17 cellular contexts compared by ENCODE assay signal in the genomic region with DNA sequence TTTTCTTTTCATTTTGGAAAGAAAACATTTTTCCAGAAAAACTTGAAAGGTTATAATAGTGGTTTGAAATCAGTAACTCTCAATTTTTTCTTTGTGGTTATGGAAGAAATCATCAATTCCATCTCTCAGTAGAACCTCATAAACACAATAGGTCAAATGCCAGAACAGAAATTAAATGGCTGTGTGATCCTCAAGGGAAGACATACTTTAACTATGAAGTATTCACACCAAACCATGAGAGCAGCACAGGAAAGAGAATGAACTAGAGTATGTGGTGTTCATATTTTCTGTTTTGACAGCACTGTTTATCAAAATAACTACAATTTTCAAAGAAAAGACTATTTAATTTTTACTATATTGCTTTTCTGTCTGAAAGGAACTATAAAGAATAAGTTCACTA.
"Had no signal": no experiment of that assay in that cellular context is flagged by ENCODE, and none has a peak within 500 bp of the region (broad histone marks: within the 10 kb centered on the region; RNA-seq: fewer than 3 reads in every experiment).

No MANE protein-coding gene starts in this region.

- H3K27me3 ChIP-seq: colonic mucosa, gastrocnemius medialis, right atrium auricular region, tibial nerve had no signal

- H3K4me1 Mint-ChIP-seq: stimulated activated effector memory CD8-positive, alpha-beta T cell treated with anti-CD3 and anti-CD28 coated beads, Interleukin-12 subunit alpha, Interleukin-12 subunit beta, amount 100 ng/mL, for 72 hours had no signal

- H3K9me3 Mint-ChIP-seq: natural killer cell; stimulated activated effector memory CD8-positive, alpha-beta T cell treated with anti-CD3 and anti-CD28 coated beads, Interleukin-12 subunit alpha, Interleukin-12 subunit beta, amount 100 ng/mL, for 72 hours had no signal

- H3K9me3 ChIP-seq: colonic mucosa, esophagus squamous epithelium, gastrocnemius medialis, mucosa of descending colon, right atrium auricular region, tibial nerve had no signal

- H3K4me3 Mint-ChIP-seq: natural killer cell; neural crest cell; stimulated activated effector memory CD8-positive, alpha-beta T cell treated with anti-CD3 and anti-CD28 coated beads, Interleukin-12 subunit alpha, Interleukin-12 subunit beta, amount 100 ng/mL, for 72 hours had no signal

- H3K4me3 ChIP-seq: colonic mucosa, esophagus squamous epithelium, gastrocnemius medialis, mucosa of descending colon, right atrium auricular region, tibial nerve had no signal

- H3K36me3 ChIP-seq: colonic mucosa, esophagus squamous epithelium, gastrocnemius medialis, right atrium auricular region, tibial nerve had no signal

- H3K27ac ChIP-seq: colonic mucosa, esophagus squamous epithelium, gastrocnemius medialis, right atrium auricular region had no signal

- DNase-seq: cerebellar nuclear complex; colonic mucosa; dermis blood vessel endothelial cell; esophagus squamous epithelium; gastrocnemius medialis; islet precursor cell; mammary epithelial cell; mucosa of descending colon; natural killer cell; stimulated activated CD4-positive, alpha-beta T cell treated with anti-CD3 and anti-CD28 coated beads, Interleukin-4, amount 100 ng/mL, for 1 hour; stimulated activated CD8-positive, alpha-beta memory T cell treated with anti-CD3 and anti-CD28 coated beads, Interleukin-4, amount 100 ng/mL, for 48 hours; stimulated activated naive CD8-positive, alpha-beta T cell treated with anti-CD3 and anti-CD28 coated beads, Interleukin-15, Interleukin-2, amounts not matched to agents 100 U/mL and 50 U/mL, for 24 hours had no signal

- H3K4me1 ChIP-seq: colonic mucosa, esophagus squamous epithelium, gastrocnemius medialis, right atrium auricular region, tibial nerve had no signal

- H3K27ac Mint-ChIP-seq: natural killer cell; stimulated activated effector memory CD8-positive, alpha-beta T cell treated with anti-CD3 and anti-CD28 coated beads, Interleukin-12 subunit alpha, Interleukin-12 subunit beta, amount 100 ng/mL, for 72 hours had no signal

- ATAC-seq: gastrocnemius medialis; left lobe of liver; mucosa of descending colon; natural killer cell; stimulated activated naive CD8-positive, alpha-beta T cell treated with anti-CD3 and anti-CD28 coated beads, Interleukin-15, Interleukin-2, amounts not matched to agents 100 U/mL and 50 U/mL, for 24 hours had no signal

- H3K36me3 Mint-ChIP-seq: natural killer cell; stimulated activated effector memory CD8-positive, alpha-beta T cell treated with anti-CD3 and anti-CD28 coated beads, Interleukin-12 subunit alpha, Interleukin-12 subunit beta, amount 100 ng/mL, for 72 hours had no signal
